27 cellular contexts compared by ENCODE assay signal in genomic region chr7:131587315-131587923, GRCh38. TPM values are rescaled to one million over a fixed set of nuclear protein-coding genes. Genes with fewer than 3 reads are reported as not detected.
DNase-seq lines count a peak whose midpoint lies in the region; ATAC-seq, FAIRE-seq and TF ChIP-seq lines count a peak whose summit lies in the region.
"Had no signal": no experiment of that assay in that cellular context is flagged by ENCODE, and none has a peak within 500 bp of the region (broad histone marks: within the 10 kb centered on the region; RNA-seq: fewer than 3 reads in every experiment).

No MANE protein-coding gene starts in this region.

- H3K9me3 Mint-ChIP-seq in stimulated activated naive CD8-positive, alpha-beta T cell treated with anti-CD3 and anti-CD28 coated beads, Interleukin-15, amount 100 ng/mL, for 72 hours = no peaks in the 10 kb centered on the region
- H3K9me3 Mint-ChIP-seq in naive thymus-derived CD4-positive, alpha-beta T cell = no peaks in the 10 kb centered on the region
- H3K9me3 Mint-ChIP-seq: CD14-positive monocyte, IgD-negative memory B cell had no signal

- peak; percentile 35 for FAIRE-seq in K562 (lab: Jason Lieb, UNC)
- FAIRE-seq: A204.1, D721Med, GM19239, RCC 7860 had no signal

- no peak overlapping the region for H3K9ac ChIP-seq in K562 (ENCODE audit: insufficient read depth in 1 of 2, low read depth in 2 of 2, low read length in 2 of 2)

- H3K27me3 ChIP-seq in K562 (ENCODE audit: control insufficient read depth in 2 of 2, insufficient read depth in 2 of 2, low read length in 2 of 2) (peaks cover 17 to 68% of the 10 kb centered on the region in 2 experiments), aorta (ENCODE audit: control insufficient read depth in 1 of 2, insufficient read depth in 2 of 2, low read length in 1 of 2) (no peaks in the 10 kb centered on the region)
- H3K27me3 ChIP-seq in naive thymus-derived CD4-positive, alpha-beta T cell (ENCODE audit: control insufficient read depth in 2 of 2, insufficient read depth in 2 of 2, low read length in 2 of 2) = no peaks in the 10 kb centered on the region

- POLR2A ChIA-PET in K562 (lab: Yijun Ruan, JAX) = no interaction called here
- POLR2A ChIA-PET in naive thymus-derived CD4-positive, alpha-beta T cell (lab: Charles Lee) = no interaction called here

- no peaks in the 10 kb centered on the region for H3K4me1 Mint-ChIP-seq in stimulated activated naive CD8-positive, alpha-beta T cell treated with anti-CD3 and anti-CD28 coated beads, Interleukin-15, amount 100 ng/mL, for 72 hours
- H3K4me1 Mint-ChIP-seq in naive thymus-derived CD4-positive, alpha-beta T cell = no peaks in the 10 kb centered on the region
- peaks cover 3% of the 10 kb centered on the region for H3K4me1 Mint-ChIP-seq in T-helper 17 cell
- H3K4me1 Mint-ChIP-seq: B cell, CD14-positive monocyte had no signal

- H2AFZ ChIP-seq in K562 (ENCODE audit: low read depth, low read length) = no peak overlapping the region

- WGBS in K562 (ENCODE audit: insufficient coverage, low coverage, missing lambda C conversion rate) = 27% methylated on average over 9 of the region's 9 CpGs
- 84 to 93% methylated on average over 9 of the region's 9 CpGs for WGBS in aorta, 2 donors

- BruUV-seq in K562 (replicated peaks; lab: Mats Ljungman, UMichigan) = no TSS peak

- H3K4me3 Mint-ChIP-seq in stimulated activated naive CD8-positive, alpha-beta T cell treated with anti-CD3 and anti-CD28 coated beads, Interleukin-15, amount 100 ng/mL, for 72 hours = no peak overlapping the region
- H3K4me3 Mint-ChIP-seq in naive thymus-derived CD4-positive, alpha-beta T cell = no peak overlapping the region
- H3K4me3 Mint-ChIP-seq in T-helper 17 cell = no peak overlapping the region
- H3K4me3 Mint-ChIP-seq: B cell, CD14-positive monocyte, IgD-negative memory B cell had no signal

- no peak for TF ChIP-seq EP300 in K562 (IDR thresholded peaks at IDR 0.05; ENCODE audit: low read length)

- H3K4me2 ChIP-seq in K562 (ENCODE audit: insufficient read depth, low read length) = no peak overlapping the region; the same call in 1 of the 2 replicates

- in situ Hi-C loops in K562 (cut with MboI) = no loop called here

- H4K20me1 ChIP-seq in K562 (replicated peaks; ENCODE audit: control insufficient read depth, insufficient read depth, low read length) = peaks cover 10% of the 10 kb centered on the region

- TF ChIP-seq RAD21 in K562 (CRISPR knock-in tag; conservative IDR thresholded peaks at IDR 0.05 in 1 of 2, IDR thresholded peaks at IDR 0.05 in 1 of 2) = no peak

- no peaks in the 10 kb centered on the region for H3K79me2 ChIP-seq in K562 (ENCODE audit: control insufficient read depth, insufficient read depth, low read length)

- H3K9me3 ChIP-seq in K562 (replicated peaks; ENCODE audit: control insufficient read depth, insufficient read depth, low read depth, low read length) (no peaks in the 10 kb centered on the region), aorta (ENCODE audit: control insufficient read depth, low read length) (no peaks in the 10 kb centered on the region), T-helper 17 cell (ENCODE audit: control insufficient read depth, low read length, poor library complexity, severe bottlenecking) (no peaks in the 10 kb centered on the region)
- no peaks in the 10 kb centered on the region for H3K9me3 ChIP-seq in naive thymus-derived CD4-positive, alpha-beta T cell (ENCODE audit: control insufficient read depth in 2 of 3, low read length in 3 of 3)
- H3K9me3 ChIP-seq: HAP-1, SJSA1 had no signal

- ATAC-seq in stimulated activated naive CD8-positive, alpha-beta T cell treated with anti-CD3 and anti-CD28 coated beads, Interleukin-15, amount 100 ng/mL, for 72 hours = peak; percentile 20
- ATAC-seq in stimulated activated naive CD8-positive, alpha-beta T cell treated with anti-CD3 and anti-CD28 coated beads, Interleukin-15, Interleukin-2, amounts not matched to agents 100 U/mL and 50 U/mL, for 24 hours = no peak
- no peak for ATAC-seq in K562
- peak; percentile 30 for ATAC-seq in naive thymus-derived CD4-positive, alpha-beta T cell
- peak; percentile 38 for ATAC-seq in aorta (ENCODE audit: low FRiP score)
- ATAC-seq in T-helper 17 cell = no peak

- no peaks in the 10 kb centered on the region for H3K27me3 Mint-ChIP-seq in stimulated activated naive CD8-positive, alpha-beta T cell treated with anti-CD3 and anti-CD28 coated beads, Interleukin-15, amount 100 ng/mL, for 72 hours
- peaks cover 2 to 15% (median 6%) of the 10 kb centered on the region in 5 donors for H3K27me3 Mint-ChIP-seq in naive thymus-derived CD4-positive, alpha-beta T cell
- H3K27me3 Mint-ChIP-seq in T-helper 17 cell = peaks cover 25% of the 10 kb centered on the region

- H3K4me3 ChIP-seq in K562 (no peak overlapping the region), aorta (ENCODE audit: low read length in 2 of 2) (no peak overlapping the region)
- H3K4me3 ChIP-seq in naive thymus-derived CD4-positive, alpha-beta T cell (ENCODE audit: low read length) = no peak overlapping the region
- H3K4me3 ChIP-seq: HAP-1, SJSA1 had no signal

- TF ChIP-seq POLR2A in K562 (conservative IDR thresholded peaks at IDR 0.05) = no peak

- TF ChIP-seq CTCF in K562 (IDR thresholded peaks at IDR 0.05 in 2 of 3, conservative IDR thresholded peaks at IDR 0.05 in 1 of 3; ENCODE audit: insufficient read depth in 2 of 3, low read depth in 1 of 3, low read length in 3 of 3) = no peak

- no peaks in the 10 kb centered on the region for H3K9me1 ChIP-seq in K562 (ENCODE audit: control insufficient read depth, insufficient read depth, low read length)

- H3K36me3 Mint-ChIP-seq in naive thymus-derived CD4-positive, alpha-beta T cell = no peaks in the 10 kb centered on the region
- no peaks in the 10 kb centered on the region for H3K36me3 Mint-ChIP-seq in T-helper 17 cell (ENCODE audit: low read depth)
- H3K36me3 Mint-ChIP-seq: CD14-positive monocyte, IgD-negative memory B cell had no signal

- CTCF ChIA-PET in K562 (lab: Yijun Ruan, JAX; ENCODE audit: low intra/inter-chr PET ratio) = no interaction called here
- CTCF ChIA-PET in naive thymus-derived CD4-positive, alpha-beta T cell (lab: Charles Lee) = no interaction called here

- no peak overlapping the region for H3K27ac Mint-ChIP-seq in stimulated activated naive CD8-positive, alpha-beta T cell treated with anti-CD3 and anti-CD28 coated beads, Interleukin-15, amount 100 ng/mL, for 72 hours
- no peak overlapping the region for H3K27ac Mint-ChIP-seq in naive thymus-derived CD4-positive, alpha-beta T cell
- H3K27ac Mint-ChIP-seq in T-helper 17 cell = no peak overlapping the region
- H3K27ac Mint-ChIP-seq: B cell, CD14-positive monocyte, IgD-negative memory B cell had no signal

- H3K4me1 ChIP-seq in K562 (replicated peaks in 1 of 2; ENCODE audit: control insufficient read depth in 2 of 2, insufficient read depth in 2 of 2, low read length in 2 of 2) = peaks cover 14 to 20% of the 10 kb centered on the region in 2 experiments; a peak in 4 of 5 replicates
- no peaks in the 10 kb centered on the region for H3K4me1 ChIP-seq in naive thymus-derived CD4-positive, alpha-beta T cell (ENCODE audit: control insufficient read depth in 2 of 2, insufficient read depth in 2 of 2, low read length in 2 of 2)
- no peaks in the 10 kb centered on the region for H3K4me1 ChIP-seq in aorta (ENCODE audit: control insufficient read depth in 1 of 2, insufficient read depth in 2 of 2, low read length in 2 of 2)

- H3K36me3 ChIP-seq in K562 (ENCODE audit: control insufficient read depth, insufficient read depth, low read length) (no peaks in the 10 kb centered on the region), aorta (ENCODE audit: control insufficient read depth in 1 of 2, insufficient read depth in 2 of 2, low read length in 1 of 2) (no peaks in the 10 kb centered on the region)
- H3K36me3 ChIP-seq in naive thymus-derived CD4-positive, alpha-beta T cell (ENCODE audit: control insufficient read depth in 2 of 3, insufficient read depth in 3 of 3, low read length in 3 of 3) = no peaks in the 10 kb centered on the region
- H3K36me3 ChIP-seq: HAP-1, SJSA1 had no signal

- intact Hi-C loops in K562 (cut with micrococcal nuclease) = no loop called here
- intact Hi-C loops in naive thymus-derived CD4-positive, alpha-beta T cell (cut with micrococcal nuclease) = no loop called here
- intact Hi-C loops in aorta (cut with DNase I) = no loop called here

- DNase-seq in stimulated activated naive CD8-positive, alpha-beta T cell treated with anti-CD3 and anti-CD28 coated beads, Interleukin-15, amount 100 ng/mL, for 72 hours = no peak
- DNase-seq in stimulated activated naive CD8-positive, alpha-beta T cell treated with anti-CD3 and anti-CD28 coated beads, Interleukin-15, Interleukin-2, amounts not matched to agents 100 U/mL and 50 U/mL, for 24 hours = no peak
- no peak for DNase-seq in K562 (ENCODE audit: extremely low read depth in 1 of 4, low spot score in 3 of 4)
- DNase-seq in naive thymus-derived CD4-positive, alpha-beta T cell = no peak
- DNase-seq in aorta = no peak
- DNase-seq in T-helper 17 cell = no peak
- DNase-seq in activated CD4-positive, alpha-beta T cell treated with anti-CD3 and anti-CD28 coated beads, Interleukin-2, amount 50 U/mL, for 1 hour = no peak
- no peak for DNase-seq in AG20443 (ENCODE audit: low spot score)
- DNase-seq: DMS53, GDM1, Karpas-422, MV-4-11, NCI-H1694, NCI-H2081 treated with DMSO at 0.1 percent for 48 hours, NCI-H2171 treated with DMSO at 0.1 percent for 48 hours, NCI-H446, NCI-H526, OCI-M1 had no signal

- no peak overlapping the region for H3K27ac ChIP-seq in K562 (ENCODE audit: extremely low read depth, low read depth, low read length)
- no peak overlapping the region for H3K27ac ChIP-seq in naive thymus-derived CD4-positive, alpha-beta T cell (ENCODE audit: low read depth, low read length)
- no peak overlapping the region for H3K27ac ChIP-seq in aorta (ENCODE audit: low read depth in 1 of 2, low read length in 2 of 2)
- H3K27ac ChIP-seq: SJSA1 had no signal

RNA-seq across cellular contexts. Expression of gene PODXL, which starts 31.0 kb away (rescaled TPM):
- 0.26 and 0.39 TPM in 2 replicates for total RNA-seq in K562 (2011; cell fraction: chromatin; rRNA removed; ENCODE audit: low replicate concordance)
- total RNA-seq in K562 (2011; cell fraction: nucleolus; rRNA removed) = 0.50 and 0.79 TPM in 2 replicates
- 0.37 and 0.76 TPM in 2 replicates for total RNA-seq in K562 (2011; cell fraction: nucleoplasm; rRNA removed)
- 0.05 and 0.16 TPM in 2 replicates for total RNA-seq in K562 (2014; rRNA removed)
- 0.07 and 0.10 TPM in 2 replicates for total RNA-seq in K562 (2014; rRNA removed; fragmentation: Illumina TruSeq; extraction: Trizol)
- 0.15 and 0.18 TPM in 2 replicates for total RNA-seq in K562 (2015; rRNA removed; fragmentation: Illumina TruSeq; extraction: Trizol)
- total RNA-seq in K562 (2021) = 0.51 and 0.67 TPM in 2 replicates
- 0.07 and 0.24 TPM in 2 replicates for polyA plus RNA-seq in K562 (2011; rRNA removed)
- polyA plus RNA-seq in K562 (2011; cell fraction: cytosol; rRNA removed) = 0.10 and 0.16 TPM in 2 replicates
- 0.38 and 0.45 TPM in 2 replicates for polyA plus RNA-seq in K562 (2011; cell fraction: nucleus; rRNA removed)
- 0.17 and 0.22 TPM in 2 replicates for polyA plus RNA-seq in K562 (2012)
- 0.07 and 0.21 TPM in 2 replicates for polyA plus RNA-seq in K562 (2014; fragmentation: Illumina TruSeq; extraction: Trizol)
- polyA plus RNA-seq in K562 (2014; fragmentation: Nextera tagmentation; extraction: Ambion mirVana) = under 1 TPM; 0.01 to 0.03 TPM
- 0.03 and 0.73 TPM in 2 replicates for polyA plus RNA-seq in K562 (2014; rRNA removed)
- 0.24 and 0.39 TPM in 2 replicates for polyA minus RNA-seq in K562 (2011; rRNA and poly(A)+ RNA removed)
- 1.8 and 2.1 TPM in 2 replicates for polyA minus RNA-seq in K562 (2011; cell fraction: cytosol; rRNA and poly(A)+ RNA removed)
- polyA minus RNA-seq in K562 (2011; cell fraction: nucleus; rRNA and poly(A)+ RNA removed) = 0.54 and 0.56 TPM in 2 replicates
- 1 to 10 TPM in 1 of 5 experiments, under 1 TPM in 4; 0.05 to 1.4 (median 0.40) TPM for total RNA-seq in naive thymus-derived CD4-positive, alpha-beta T cell
- polyA plus RNA-seq in naive thymus-derived CD4-positive, alpha-beta T cell = under 1 TPM; 0.14 to 0.15 TPM
- total RNA-seq in aorta = 10 to 100 TPM; 27.3 to 55.5 TPM
- polyA plus RNA-seq in aorta = 1 to 10 TPM; 1.7 to 1.9 TPM
- 1 to 10 TPM in 1 of 2 donors, under 1 TPM in 1; 0.47 to 1.1 TPM for total RNA-seq in T-helper 17 cell

Comparison
In these comparisons a context has a peak if more than half of its experiments do, and no peak if none do; other contexts are left out.
1. ATAC-seq: peak in stimulated activated naive CD8-positive, alpha-beta T cell treated with anti-CD3 and anti-CD28 coated beads, Interleukin-15, amount 100 ng/mL, for 72 hours (single experiment), naive thymus-derived CD4-positive, alpha-beta T cell (single experiment) and aorta (single experiment); none in stimulated activated naive CD8-positive, alpha-beta T cell treated with anti-CD3 and anti-CD28 coated beads, Interleukin-15, Interleukin-2, amounts not matched to agents 100 U/mL and 50 U/mL, for 24 hours (single experiment), K562 (single experiment) and T-helper 17 cell (single experiment).
2. RNA of gene PODXL, which starts 31.0 kb away (total RNA-seq): 27.3 to 55.5 TPM in aorta; 0.47 to 1.1 TPM in T-helper 17 cell, 0.05 to 1.4 TPM in naive thymus-derived CD4-positive, alpha-beta T cell and 0.05 to 0.79 TPM in K562; every median in the first group is over 10 times any median in the second.